In the genomic region with DNA sequence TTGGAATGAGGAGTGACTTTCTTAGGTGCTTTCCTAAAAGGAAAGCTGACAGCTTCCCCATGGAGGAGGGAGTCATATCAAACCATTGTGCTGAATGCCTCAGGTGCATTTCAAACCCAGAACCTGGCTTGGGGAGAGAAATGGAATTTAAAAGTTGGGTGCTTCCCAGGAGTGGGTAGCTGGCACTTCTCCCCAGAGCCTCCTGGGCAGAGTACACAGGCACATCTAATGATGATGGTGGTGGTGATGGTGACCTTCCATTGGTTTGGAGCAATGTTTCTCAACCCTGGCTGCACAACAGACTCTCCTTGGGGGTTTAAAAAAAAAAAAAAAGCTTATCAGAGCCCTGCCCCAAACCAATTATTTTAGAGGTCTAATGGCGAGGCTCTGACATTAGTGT, we compare ENCODE assay signal across 17 cellular contexts. TPM values are rescaled to one million over a fixed set of nuclear protein-coding genes. Genes with fewer than 3 reads are reported as not detected.
A peak's percentile ranks its signal among the peaks of the same experiment; 100 is the strongest.
DNase-seq lines count a peak whose midpoint lies in the region; ATAC-seq, FAIRE-seq and TF ChIP-seq lines count a peak whose summit lies in the region.
"Had no signal": no experiment of that assay in that cellular context is flagged by ENCODE, and none has a peak within 500 bp of the region (broad histone marks: within the 10 kb centered on the region; RNA-seq: fewer than 3 reads in every experiment).

No MANE protein-coding gene starts in this region.

- TF ChIP-seq CTCF in RWPE2 (IDR thresholded peaks at IDR 0.05; ENCODE audit: poor library complexity, severe bottlenecking) (no peak), keratinocyte (optimal IDR thresholded peaks at IDR 0.05 in 1 of 3, IDR thresholded peaks at IDR 0.05 in 1 of 3, conservative IDR thresholded peaks at IDR 0.05 in 1 of 3; ENCODE audit: extremely low read depth in 1 of 3, insufficient read depth in 2 of 3, low read length in 3 of 3) (no peak)

- peak overlapping the region in 4 of 11 experiments; percentile 95 to 100 (median 100); a peak in 5 of 22 replicates for H3K9ac ChIP-seq in BLaER1 treated with 17β-estradiol and CSF1 and Interleukin-3, amounts not matched to agents 10 nM and 100 nM
- peak overlapping the region; percentile 1 for H3K9ac ChIP-seq in keratinocyte (ENCODE audit: control insufficient read depth, extremely low read depth, insufficient read depth, low read length)
- H3K9ac ChIP-seq in rectal smooth muscle tissue (ENCODE audit: low read length): no peak overlapping the region
- H3K9ac ChIP-seq: parathyroid adenoma had no signal

- H3K79me2 ChIP-seq in keratinocyte (ENCODE audit: control insufficient read depth, insufficient read depth, low read length): peaks cover 87% of the 10 kb centered on the region

- H3K4me2 ChIP-seq in BLaER1 treated with 17β-estradiol and CSF1 and Interleukin-3, amounts not matched to agents 10 nM and 100 nM: peak overlapping the region in 7 of 11 experiments; percentile 3 to 95 (median 91); a peak in 12 of 22 replicates
- peak overlapping the region; percentile 24 for H3K4me2 ChIP-seq in keratinocyte (ENCODE audit: control insufficient read depth, extremely low read depth, insufficient read depth, low read depth, low read length)

- peaks cover 88 to 100% (median 100%) of the 10 kb centered on the region in 11 experiments for H4K20me1 ChIP-seq in BLaER1 treated with 17β-estradiol and CSF1 and Interleukin-3, amounts not matched to agents 10 nM and 100 nM
- peaks cover 20% of the 10 kb centered on the region for H4K20me1 ChIP-seq in keratinocyte (ENCODE audit: control insufficient read depth, extremely low read depth, insufficient read depth, low read length)

- ATAC-seq in RWPE2 (ENCODE audit: low read depth): no peak
- ATAC-seq in HG03139 (IDR thresholded peaks at IDR 0.05; ENCODE audit: unreplicated experiment): no peak
- ATAC-seq: HCT116; stimulated activated effector memory CD8-positive, alpha-beta T cell treated with anti-CD3 and anti-CD28 coated beads, Interleukin-12 subunit alpha, Interleukin-12 subunit beta, amount 100 ng/mL, for 72 hours had no signal

- H3K9me3 ChIP-seq in BLaER1 treated with 17β-estradiol and CSF1 and Interleukin-3, amounts not matched to agents 10 nM and 100 nM (replicated peaks in 1 of 11): peaks cover 0 to under 1% (median 0%) of the 10 kb centered on the region in 11 experiments; a peak in 1 of 22 replicates
- no peaks in the 10 kb centered on the region for H3K9me3 ChIP-seq in RWPE2 (ENCODE audit: severe bottlenecking)
- no peaks in the 10 kb centered on the region for H3K9me3 ChIP-seq in keratinocyte (ENCODE audit: control insufficient read depth, low read depth, low read length)

- DNase-seq in RWPE2 (ENCODE audit: low spot score) (no peak), keratinocyte (ENCODE audit: low read depth, low spot score) (no peak), NCI-H446 treated with DMSO at 0.1 percent for 48 hours (lab: John Stamatoyannopoulos, UW) (no peak), H7 (no peak), amygdala (lab: John Stamatoyannopoulos, UW) (no peak)
- DNase-seq: activated CD4-positive, alpha-beta T cell treated with anti-CD3 and anti-CD28 coated beads, Interleukin-2, amount 10 ng/mL, durations not matched to agents 7 days and 5 days; Karpas-422; left colon; NCI-H1105; stimulated activated CD4-positive, alpha-beta T cell treated with anti-CD3 and anti-CD28 coated beads, Interleukin-12 subunit alpha, Interleukin-12 subunit beta, amount 100 ng/mL, for 4 hours; SW 1271 had no signal

- H3K9me1 ChIP-seq in keratinocyte (ENCODE audit: control insufficient read depth, extremely low read depth, insufficient read depth, low read length): no peaks in the 10 kb centered on the region

- dilution Hi-C loops in keratinocyte (cut with MboI; ENCODE audit: extremely low pct_ligation_motif_present, low sequenced_read_pairs): no loop called here

- H2AFZ ChIP-seq in keratinocyte (ENCODE audit: control insufficient read depth, low read length): no peak overlapping the region
- H2AFZ ChIP-seq: parathyroid adenoma had no signal

- peaks cover 0 to 2% (median 0%) of the 10 kb centered on the region in 11 experiments; a peak in 3 of 22 replicates for H3K27me3 ChIP-seq in BLaER1 treated with 17β-estradiol and CSF1 and Interleukin-3, amounts not matched to agents 10 nM and 100 nM
- no peaks in the 10 kb centered on the region for H3K27me3 ChIP-seq in RWPE2 (ENCODE audit: insufficient read depth, poor library complexity, severe bottlenecking)
- no peaks in the 10 kb centered on the region for H3K27me3 ChIP-seq in keratinocyte (ENCODE audit: control insufficient read depth, extremely low read depth, insufficient read depth, low read length)
- H3K27me3 ChIP-seq in rectal smooth muscle tissue (ENCODE audit: control insufficient read depth, insufficient read depth, low read length): no peaks in the 10 kb centered on the region
- H3K27me3 ChIP-seq in H7 (ENCODE audit: control insufficient read depth, insufficient read depth, low read length): no peaks in the 10 kb centered on the region

- H3K27ac ChIP-seq in BLaER1 treated with 17β-estradiol and CSF1 and Interleukin-3, amounts not matched to agents 10 nM and 100 nM: no peak overlapping the region
- peak overlapping the region; percentile 94 for H3K27ac ChIP-seq in RWPE2 (ENCODE audit: poor library complexity, severe bottlenecking)
- no peak overlapping the region for H3K27ac ChIP-seq in keratinocyte (ENCODE audit: control insufficient read depth, insufficient read depth, low read length)
- peak overlapping the region; percentile 26 for H3K27ac ChIP-seq in rectal smooth muscle tissue (ENCODE audit: low read depth, low read length)
- H3K27ac ChIP-seq: parathyroid adenoma had no signal

- H3K4me1 ChIP-seq in BLaER1 treated with 17β-estradiol and CSF1 and Interleukin-3, amounts not matched to agents 10 nM and 100 nM: peaks cover 39 to 93% (median 90%) of the 10 kb centered on the region in 10 experiments
- H3K4me1 ChIP-seq in RWPE2 (ENCODE audit: insufficient read depth, poor library complexity, severe bottlenecking): peaks cover 47% of the 10 kb centered on the region
- H3K4me1 ChIP-seq in keratinocyte (ENCODE audit: control insufficient read depth, extremely low read depth, insufficient read depth, low read length): peaks cover 52% of the 10 kb centered on the region
- peaks cover 36% of the 10 kb centered on the region for H3K4me1 ChIP-seq in rectal smooth muscle tissue (ENCODE audit: control insufficient read depth, insufficient read depth, low read length)

- peaks cover 55 to 100% (median 100%) of the 10 kb centered on the region in 11 experiments for H3K36me3 ChIP-seq in BLaER1 treated with 17β-estradiol and CSF1 and Interleukin-3, amounts not matched to agents 10 nM and 100 nM
- H3K36me3 ChIP-seq in RWPE2 (ENCODE audit: low read depth) (peaks cover 100% of the 10 kb centered on the region), keratinocyte (ENCODE audit: control insufficient read depth in 2 of 2, extremely low read depth in 1 of 2, insufficient read depth in 2 of 2, low read length in 2 of 2) (peaks cover 20 to 71% of the 10 kb centered on the region in 2 experiments), rectal smooth muscle tissue (ENCODE audit: control insufficient read depth, insufficient read depth, low read length) (peaks cover 32% of the 10 kb centered on the region), H7 (replicated peaks; ENCODE audit: control insufficient read depth, insufficient read depth, low read length) (no peaks in the 10 kb centered on the region)

- H3K4me3 ChIP-seq in BLaER1 treated with 17β-estradiol and CSF1 and Interleukin-3, amounts not matched to agents 10 nM and 100 nM: peak overlapping the region in 1 of 10 experiments; percentile 34; a peak in 2 of 20 replicates
- no peak overlapping the region for H3K4me3 ChIP-seq in RWPE2 (ENCODE audit: severe bottlenecking)
- no peak overlapping the region for H3K4me3 ChIP-seq in keratinocyte (ENCODE audit: control insufficient read depth in 2 of 3, extremely low read depth in 1 of 3, insufficient read depth in 2 of 3, low read depth in 1 of 3, low read length in 3 of 3)
- no peak overlapping the region for H3K4me3 ChIP-seq in rectal smooth muscle tissue (ENCODE audit: low read length)
- no peak overlapping the region for H3K4me3 ChIP-seq in H7 (ENCODE audit: insufficient read depth, low read depth, low read length)

- no peak for FAIRE-seq in keratinocyte (lab: Jason Lieb, UNC)

RNA-seq across cellular contexts. Expression of a gene that starts 8.3 kb away (rescaled TPM):
- polyA plus RNA-seq in keratinocyte: 20.4 to 32.7 TPM (median 24.1 TPM) in 3 replicates
- polyA plus RNA-seq in keratinocyte (2011; ENCODE audit: low read depth): 34.5 TPM
- 20.3 and 23.5 TPM in 2 replicates for polyA plus RNA-seq in keratinocyte (2011; cell fraction: cytosol; rRNA removed)
- 65.4 and 67.8 TPM in 2 replicates for polyA plus RNA-seq in keratinocyte (2011; cell fraction: nucleus; rRNA removed)
- polyA plus RNA-seq in keratinocyte (2012; ENCODE audit: low replicate concordance): 24.4 and 59.1 TPM in 2 replicates
- 40.4 to 67.6 TPM (median 60.8 TPM) in 3 replicates for polyA minus RNA-seq in keratinocyte
- 47.8 TPM for polyA minus RNA-seq in keratinocyte (2011; cell fraction: cytosol; rRNA and poly(A)+ RNA removed)
- polyA minus RNA-seq in keratinocyte (2011; cell fraction: nucleus; rRNA and poly(A)+ RNA removed): 63.4 and 86.1 TPM in 2 replicates
- total RNA-seq in H7 (2014; rRNA removed; shearing (Covaris generic)): 3.5 and 4.1 TPM in 2 replicates

Comparison
In these comparisons a context has a peak if more than half of its experiments do, and no peak if none do; other contexts are left out.
1. H3K27ac ChIP-seq: peak in RWPE2 (single experiment) and rectal smooth muscle tissue (single experiment); none in BLaER1 treated with 17β-estradiol and CSF1 and Interleukin-3, amounts not matched to agents 10 nM and 100 nM (0 of 11) and keratinocyte (single experiment).